ENCODE assay signal across 25 cellular contexts in the genomic region with DNA sequence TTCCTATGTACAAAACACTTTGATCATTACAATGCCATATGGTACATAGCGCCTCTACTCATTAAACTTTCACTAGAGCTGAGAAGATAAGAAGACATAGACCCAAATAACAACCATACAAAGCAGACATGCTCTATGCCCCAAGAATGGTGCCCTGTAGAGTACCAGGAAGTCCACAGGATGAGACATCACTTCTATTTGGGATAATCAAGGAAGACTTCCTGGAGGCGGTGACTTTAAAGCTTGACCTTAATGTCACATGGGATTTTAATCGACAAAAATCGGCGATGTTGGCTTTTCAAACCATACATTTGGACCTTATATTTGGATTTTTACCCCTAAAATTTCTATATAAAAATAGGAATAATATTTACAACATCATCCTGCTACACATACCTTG.
"Had no signal": no experiment of that assay in that cellular context is flagged by ENCODE, and none has a peak within 500 bp of the region (broad histone marks: within the 10 kb centered on the region; RNA-seq: fewer than 3 reads in every experiment).

No MANE protein-coding gene starts in this region.

- H3K4me1 ChIP-seq: pancreas, prostate gland, sigmoid colon, uterus had no signal

- ATAC-seq: mucosa of descending colon; naive thymus-derived CD8-positive, alpha-beta T cell; pancreas; right cardiac atrium; stimulated activated memory B cell treated with anti-CD40 and anti-IgM and Interleukin-4, amounts not matched to agents 10 μg/mL and 1 μg/mL and 100 μg/mL, for 72 hours; stimulated activated naive CD8-positive, alpha-beta T cell treated with anti-CD3 and anti-CD28 coated beads, Interleukin-15, amount 100 ng/mL, for 72 hours had no signal

- H3K27ac ChIP-seq: left ventricle myocardium inferior, pancreas, prostate gland, sigmoid colon, spleen, tibial nerve, uterus had no signal

- DNase-seq: islet precursor cell; left ventricle myocardium inferior; midbrain; mucosa of descending colon; naive thymus-derived CD8-positive, alpha-beta T cell; nucleus accumbens; pancreas; posterior cingulate gyrus; retina; right cardiac atrium; sigmoid colon; small intestine; spleen; stimulated activated CD4-positive, alpha-beta T cell treated with anti-CD3 and anti-CD28 coated beads, Interleukin-4, amount 100 ng/mL, for 24 hours; stimulated activated naive CD4-positive, alpha-beta T cell treated with Interleukin-2 at 50 U/mL for 16 hours; stimulated activated naive CD8-positive, alpha-beta T cell treated with anti-CD3 and anti-CD28 coated beads, Interleukin-15, amount 100 ng/mL, for 72 hours; substantia nigra; uterus had no signal

- H3K4me3 Mint-ChIP-seq: naive thymus-derived CD8-positive, alpha-beta T cell; nephron; neural crest cell; stimulated activated memory B cell treated with anti-CD40 and anti-IgM and Interleukin-4, amounts not matched to agents 10 μg/mL and 1 μg/mL and 100 μg/mL, for 72 hours; stimulated activated naive CD8-positive, alpha-beta T cell treated with anti-CD3 and anti-CD28 coated beads, Interleukin-15, amount 100 ng/mL, for 72 hours; type B pancreatic cell had no signal

- FAIRE-seq: pancreas, small intestine had no signal

- H3K36me3 Mint-ChIP-seq: naive thymus-derived CD8-positive, alpha-beta T cell; stimulated activated memory B cell treated with anti-CD40 and anti-IgM and Interleukin-4, amounts not matched to agents 10 μg/mL and 1 μg/mL and 100 μg/mL, for 72 hours; type B pancreatic cell had no signal

- H3K4me3 ChIP-seq: left ventricle myocardium inferior, lung, mucosa of descending colon, pancreas, prostate gland, sigmoid colon, spleen, tibial nerve, uterus had no signal

- H3K27ac Mint-ChIP-seq: nephron; stimulated activated naive CD8-positive, alpha-beta T cell treated with anti-CD3 and anti-CD28 coated beads, Interleukin-15, amount 100 ng/mL, for 72 hours; type B pancreatic cell had no signal

- H3K9me3 Mint-ChIP-seq: stimulated activated memory B cell treated with anti-CD40 and anti-IgM and Interleukin-4, amounts not matched to agents 10 μg/mL and 1 μg/mL and 100 μg/mL, for 72 hours; stimulated activated naive CD8-positive, alpha-beta T cell treated with anti-CD3 and anti-CD28 coated beads, Interleukin-15, amount 100 ng/mL, for 72 hours had no signal

- H3K27me3 Mint-ChIP-seq: naive thymus-derived CD8-positive, alpha-beta T cell; stimulated activated memory B cell treated with anti-CD40 and anti-IgM and Interleukin-4, amounts not matched to agents 10 μg/mL and 1 μg/mL and 100 μg/mL, for 72 hours; stimulated activated naive CD8-positive, alpha-beta T cell treated with anti-CD3 and anti-CD28 coated beads, Interleukin-15, amount 100 ng/mL, for 72 hours had no signal

- H3K9me3 ChIP-seq: left ventricle myocardium inferior, mucosa of descending colon, pancreas, prostate gland, sigmoid colon, spleen, tibial nerve, uterus had no signal

- H3K27me3 ChIP-seq: pancreas, sigmoid colon, spleen, tibial nerve, uterus had no signal
